ENCODE assay signal across 20 cellular contexts in genomic region chr12:13365782-13366366, GRCh38.
"Had no signal": no experiment of that assay in that cellular context is flagged by ENCODE, and none has a peak within 500 bp of the region (broad histone marks: within the 10 kb centered on the region; RNA-seq: fewer than 3 reads in every experiment).

No MANE protein-coding gene starts in this region.

- H3K27me3 ChIP-seq: ascending aorta, brain microvascular endothelial cell, esophagus squamous epithelium, ovary, right lobe of liver, upper lobe of right lung had no signal

- DNase-seq: activated B cell treated with CpG ODN at 0.5 μM for 24 hours; activated CD4-positive, alpha-beta T cell treated with anti-CD3 and anti-CD28 coated beads for 36 hours; activated CD4-positive, alpha-beta T cell treated with anti-CD3 and anti-CD28 coated beads, Interleukin-2, amount 50 U/mL, for 4 hours; activated CD8-positive, alpha-beta memory T cell treated with anti-CD3 and anti-CD28 coated beads for 24 hours; activated CD8-positive, alpha-beta memory T cell treated with anti-CD3 and anti-CD28 coated beads, Interleukin-2, amount 50 U/mL, for 4 hours; activated naive CD4-positive, alpha-beta T cell; activated T-cell treated with anti-CD3 and anti-CD28 coated beads, Interleukin-2, amount 50 U/mL, for 4 hours; adrenal gland; brain microvascular endothelial cell; esophagus squamous epithelium; naive thymus-derived CD8-positive, alpha-beta T cell; ovary; right lobe of liver; spleen; stimulated activated CD4-positive, alpha-beta T cell treated with anti-CD3 and anti-CD28 coated beads, Interleukin-4, amount 100 ng/mL, for 1 hour; stimulated activated naive CD4-positive, alpha-beta T cell; T1000; upper lobe of right lung had no signal

- H3K4me1 ChIP-seq: adrenal gland, ascending aorta, esophagus squamous epithelium, right lobe of liver, spleen, upper lobe of right lung had no signal

- ATAC-seq: activated CD4-positive, alpha-beta T cell treated with anti-CD3 and anti-CD28 coated beads for 36 hours; activated T-cell treated with anti-CD3 and anti-CD28 coated beads, Interleukin-2, amount 50 U/mL, for 4 hours; naive thymus-derived CD8-positive, alpha-beta T cell; right lobe of liver; upper lobe of right lung had no signal

- H3K4me3 ChIP-seq: adrenal gland, ascending aorta, esophagus squamous epithelium, ovary, right lobe of liver, spleen, thoracic aorta, upper lobe of right lung had no signal

- H3K9me3 ChIP-seq: adrenal gland, ascending aorta, esophagus squamous epithelium, ovary, right lobe of liver, spleen, thoracic aorta, upper lobe of right lung had no signal

- H3K27ac ChIP-seq: adrenal gland, ascending aorta, brain microvascular endothelial cell, esophagus squamous epithelium, ovary, right lobe of liver, spleen, thoracic aorta, upper lobe of right lung had no signal

- H3K36me3 ChIP-seq: adrenal gland, ascending aorta, brain microvascular endothelial cell, esophagus squamous epithelium, ovary, right lobe of liver, spleen, thoracic aorta, upper lobe of right lung had no signal
